Comparison of ENCODE assay signal across 1 cellular context in genomic region chr10:43606323-43607198, GRCh38.
TF ChIP-seq lines count a peak whose summit lies in the region.

ZNF485 (plus strand) TSS chr10:43606438; CDS start chr10:43607051, 613 bp downstream.

TF ChIP-seq in HepG2, 621 proteins besides CTCF, POLR2A, EP300 and RAD21 (continued from another document):
- TF ChIP-seq TBL1XR1 (IDR thresholded peaks at IDR 0.05; ENCODE audit: borderline replicate concordance, low read length, partially characterized antibody) = no peak
- no peak for TF ChIP-seq NFE2L2 (IDR thresholded peaks at IDR 0.05; ENCODE audit: low read length)
- 0 out of 2 replicates have a peak, but pooled peaks have one; percentile 21 for TF ChIP-seq GATAD1 (CRISPR knock-in tag; IDR thresholded peaks at IDR 0.05)
- no peak for TF ChIP-seq ZNF24 (IDR thresholded peaks at IDR 0.05)
- no peak for TF ChIP-seq KAT7 (CRISPR knock-in tag; IDR thresholded peaks at IDR 0.05; ENCODE audit: borderline replicate concordance)
- TF ChIP-seq FOXP1 (IDR thresholded peaks at IDR 0.05) = no peak
- TF ChIP-seq FOXP1 (CRISPR knock-in tag; IDR thresholded peaks at IDR 0.05) = no peak
